ENCODE assay signal across 9 cellular contexts in genomic region chr4:145719752-145720624, GRCh38. TPM values are rescaled to one million over a fixed set of nuclear protein-coding genes. Genes with fewer than 3 reads are reported as not detected.
A peak's percentile ranks its signal among the peaks of the same experiment; 100 is the strongest.
DNase-seq lines count a peak whose midpoint lies in the region; ATAC-seq lines count a peak whose summit lies in the region.
"Had no signal": no experiment of that assay in that cellular context is flagged by ENCODE, and none has a peak within 500 bp of the region (broad histone marks: within the 10 kb centered on the region; RNA-seq: fewer than 3 reads in every experiment).

No MANE protein-coding gene starts in this region.

- intact Hi-C loops in activated T-helper 2 cell treated with anti-CD3 and anti-CD28 coated beads, Interferon-gamma antibody, Interleukin-2, Interleukin-4, amounts not matched to agents 10 μg/mL and 5 μg/mL and 100 μg/mL, durations not matched to agents 14 hours and 24 hours and 36 hours (cut with micrococcal nuclease): loop anchor here (10.0 kb wide), 1 partner anchor 235 kb away; the partner anchor contains the start of gene SMAD1

- no peak for DNase-seq in activated T-cell treated with anti-CD3 and anti-CD28 coated beads, Interleukin-2, amount 50 U/mL, for 24 hours
- DNase-seq in activated T-cell treated with anti-CD3 and anti-CD28 coated beads for 4 hours: no peak
- no peak for DNase-seq in activated T-helper 2 cell treated with anti-CD3 and anti-CD28 coated beads, Interferon-gamma antibody, Interleukin-2, Interleukin-4, amounts not matched to agents 10 μg/mL and 5 μg/mL and 100 μg/mL, durations not matched to agents 14 hours and 24 hours and 36 hours (ENCODE audit: low spot score)
- no peak for DNase-seq in iPS-NIHi7 (ENCODE audit: extremely low spot score)
- no peak for DNase-seq in NCI-H82 (lab: John Stamatoyannopoulos, UW)
- DNase-seq in retina: no peak
- DNase-seq: mesenchymal stem cell had no signal

- H3K27me3 Mint-ChIP-seq in activated T-cell treated with anti-CD3 and anti-CD28 coated beads, Interleukin-2, amount 50 U/mL, for 24 hours: peaks cover 23% of the 10 kb centered on the region
- no peaks in the 10 kb centered on the region for H3K27me3 Mint-ChIP-seq in activated T-helper 2 cell treated with anti-CD3 and anti-CD28 coated beads, Interferon-gamma antibody, Interleukin-2, Interleukin-4, amounts not matched to agents 10 μg/mL and 5 μg/mL and 100 μg/mL, durations not matched to agents 14 hours and 24 hours and 36 hours (ENCODE audit: low read depth)
- peaks cover 19% of the 10 kb centered on the region for H3K27me3 Mint-ChIP-seq in stimulated activated memory B cell treated with anti-CD40 and anti-IgM and Interleukin-4, amounts not matched to agents 10 μg/mL and 1 μg/mL and 100 μg/mL, for 72 hours

- H3K4me1 Mint-ChIP-seq in activated T-cell treated with anti-CD3 and anti-CD28 coated beads, Interleukin-2, amount 50 U/mL, for 24 hours (ENCODE audit: low read depth): peaks cover 16% of the 10 kb centered on the region
- H3K4me1 Mint-ChIP-seq in activated T-helper 2 cell treated with anti-CD3 and anti-CD28 coated beads, Interferon-gamma antibody, Interleukin-2, Interleukin-4, amounts not matched to agents 10 μg/mL and 5 μg/mL and 100 μg/mL, durations not matched to agents 14 hours and 24 hours and 36 hours (ENCODE audit: low read depth): peaks cover 16% of the 10 kb centered on the region
- peaks cover 15% of the 10 kb centered on the region for H3K4me1 Mint-ChIP-seq in stimulated activated memory B cell treated with anti-CD40 and anti-IgM and Interleukin-4, amounts not matched to agents 10 μg/mL and 1 μg/mL and 100 μg/mL, for 72 hours

- H3K27ac Mint-ChIP-seq in activated T-cell treated with anti-CD3 and anti-CD28 coated beads, Interleukin-2, amount 50 U/mL, for 24 hours: peak overlapping the region; percentile 84
- H3K27ac Mint-ChIP-seq in activated T-helper 2 cell treated with anti-CD3 and anti-CD28 coated beads, Interferon-gamma antibody, Interleukin-2, Interleukin-4, amounts not matched to agents 10 μg/mL and 5 μg/mL and 100 μg/mL, durations not matched to agents 14 hours and 24 hours and 36 hours: peak overlapping the region; percentile 46
- H3K27ac Mint-ChIP-seq in stimulated activated memory B cell treated with anti-CD40 and anti-IgM and Interleukin-4, amounts not matched to agents 10 μg/mL and 1 μg/mL and 100 μg/mL, for 72 hours: no peak overlapping the region

- peak overlapping the region; percentile 31 for H3K4me3 Mint-ChIP-seq in activated T-cell treated with anti-CD3 and anti-CD28 coated beads, Interleukin-2, amount 50 U/mL, for 24 hours
- no peak overlapping the region for H3K4me3 Mint-ChIP-seq in activated T-helper 2 cell treated with anti-CD3 and anti-CD28 coated beads, Interferon-gamma antibody, Interleukin-2, Interleukin-4, amounts not matched to agents 10 μg/mL and 5 μg/mL and 100 μg/mL, durations not matched to agents 14 hours and 24 hours and 36 hours (ENCODE audit: low read depth)
- H3K4me3 Mint-ChIP-seq in stimulated activated memory B cell treated with anti-CD40 and anti-IgM and Interleukin-4, amounts not matched to agents 10 μg/mL and 1 μg/mL and 100 μg/mL, for 72 hours: peak overlapping the region; percentile 13

- no peaks in the 10 kb centered on the region for H3K9me3 Mint-ChIP-seq in activated T-cell treated with anti-CD3 and anti-CD28 coated beads, Interleukin-2, amount 50 U/mL, for 24 hours
- H3K9me3 Mint-ChIP-seq in activated T-helper 2 cell treated with anti-CD3 and anti-CD28 coated beads, Interferon-gamma antibody, Interleukin-2, Interleukin-4, amounts not matched to agents 10 μg/mL and 5 μg/mL and 100 μg/mL, durations not matched to agents 14 hours and 24 hours and 36 hours: peaks cover 3% of the 10 kb centered on the region
- peaks cover 4% of the 10 kb centered on the region for H3K9me3 Mint-ChIP-seq in stimulated activated memory B cell treated with anti-CD40 and anti-IgM and Interleukin-4, amounts not matched to agents 10 μg/mL and 1 μg/mL and 100 μg/mL, for 72 hours

- peak; percentile 75 for ATAC-seq in HG03039 (IDR thresholded peaks at IDR 0.05; ENCODE audit: unreplicated experiment)
- peak; percentile 80 for ATAC-seq in stimulated activated memory B cell treated with anti-CD40 and anti-IgM and Interleukin-4, amounts not matched to agents 10 μg/mL and 1 μg/mL and 100 μg/mL, for 72 hours

- no peaks in the 10 kb centered on the region for H3K36me3 Mint-ChIP-seq in activated T-cell treated with anti-CD3 and anti-CD28 coated beads, Interleukin-2, amount 50 U/mL, for 24 hours (ENCODE audit: low read depth)
- H3K36me3 Mint-ChIP-seq in activated T-helper 2 cell treated with anti-CD3 and anti-CD28 coated beads, Interferon-gamma antibody, Interleukin-2, Interleukin-4, amounts not matched to agents 10 μg/mL and 5 μg/mL and 100 μg/mL, durations not matched to agents 14 hours and 24 hours and 36 hours (ENCODE audit: low read depth): no peaks in the 10 kb centered on the region
- H3K36me3 Mint-ChIP-seq in stimulated activated memory B cell treated with anti-CD40 and anti-IgM and Interleukin-4, amounts not matched to agents 10 μg/mL and 1 μg/mL and 100 μg/mL, for 72 hours: no peaks in the 10 kb centered on the region

RNA-seq across cellular contexts. Expression of gene C4orf51, which starts 40.0 kb away (rescaled TPM):
- not detected in 2 replicates for total RNA-seq in activated T-helper 2 cell treated with anti-CD3 and anti-CD28 coated beads, Interferon-gamma antibody, Interleukin-2, Interleukin-4, amounts not matched to agents 10 μg/mL and 5 μg/mL and 100 μg/mL, durations not matched to agents 14 hours and 24 hours and 36 hours
